16 cellular contexts compared by ENCODE assay signal in the genomic region with DNA sequence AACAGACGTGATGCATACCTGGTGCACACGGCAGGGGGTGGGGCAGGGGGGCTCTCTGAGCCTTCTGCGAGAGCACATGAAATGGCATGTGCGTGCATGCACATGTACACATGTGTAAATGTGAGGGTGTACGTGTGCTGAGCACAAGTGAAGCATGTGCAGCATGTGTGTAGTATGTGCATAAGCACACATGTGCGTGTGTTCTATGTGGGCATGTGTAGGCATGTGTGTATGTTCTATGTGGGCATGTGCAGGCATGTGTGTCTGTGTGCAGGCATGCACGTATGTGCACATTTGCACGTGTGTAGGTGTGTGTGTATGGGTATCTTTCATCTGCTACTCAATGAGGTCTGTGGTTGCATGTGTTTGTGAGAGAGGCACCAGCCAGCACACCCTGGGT.
DNase-seq lines count a peak whose midpoint lies in the region; ATAC-seq, FAIRE-seq and TF ChIP-seq lines count a peak whose summit lies in the region.
"Had no signal": no experiment of that assay in that cellular context is flagged by ENCODE, and none has a peak within 500 bp of the region (broad histone marks: within the 10 kb centered on the region; RNA-seq: fewer than 3 reads in every experiment).

No MANE protein-coding gene starts in this region.

- TF ChIP-seq POLR2A in IMR-90 (IDR thresholded peaks at IDR 0.05; ENCODE audit: low read depth, low read length) = no peak
- TF ChIP-seq POLR2A in H1 (IDR thresholded peaks at IDR 0.05; ENCODE audit: control extremely low read depth in 1 of 2, low read depth in 2 of 2, low read length in 2 of 2) = no peak

- H3K4ac ChIP-seq in IMR-90 (ENCODE audit: low read depth, low read length) (no peak overlapping the region), H1 (replicated peaks; ENCODE audit: insufficient read length, low read depth, low read length) (no peak overlapping the region), neuronal stem cell (ENCODE audit: low read length) (no peak overlapping the region)

- H3K27me3 ChIP-seq in IMR-90 (ENCODE audit: control insufficient read depth, insufficient read depth, low read length) (no peaks in the 10 kb centered on the region), H1 (replicated peaks in 1 of 4; ENCODE audit: control insufficient read depth in 3 of 4, extremely low read depth in 1 of 4, insufficient read depth in 3 of 4, low read length in 3 of 4) (no peaks in the 10 kb centered on the region), neuronal stem cell (ENCODE audit: control insufficient read depth in 3 of 3, insufficient read depth in 3 of 3, low read depth in 1 of 3, low read length in 3 of 3) (no peaks in the 10 kb centered on the region)
- H3K27me3 ChIP-seq: BLaER1 treated with 17β-estradiol and CSF1 and Interleukin-3, amounts not matched to agents 10 nM and 100 nM had no signal

- CTCF ChIA-PET in IMR-90 (lab: Yijun Ruan, JAX) (no interaction called here), H1 (lab: Charles Lee; ENCODE audit: partially characterized antibody) (interaction anchor here (0.8 to 4.2 kb wide), 6 partner anchors 11 to 310 kb away, joined by 4 to 15 read pairs (median 4); no protein-coding TSS in a partner anchor)

- H3K14ac ChIP-seq in IMR-90 (replicated peaks; ENCODE audit: low read depth, low read length) (no peak overlapping the region), H1 (ENCODE audit: insufficient read length) (no peak overlapping the region), neuronal stem cell (ENCODE audit: low read length) (no peak overlapping the region)

- BruUV-seq in IMR-90 (replicated peaks; lab: Mats Ljungman, UMichigan) = no TSS peak

- no peak overlapping the region for H3K56ac ChIP-seq in IMR-90 (ENCODE audit: extremely low read depth, insufficient read depth, low read length)
- no peak overlapping the region for H3K56ac ChIP-seq in H1 (replicated peaks; ENCODE audit: insufficient read length, low read depth, low read length)

- no peak overlapping the region for H4K8ac ChIP-seq in IMR-90 (ENCODE audit: low read depth in 2 of 2, low read length in 2 of 2)
- no peak overlapping the region for H4K8ac ChIP-seq in H1 (ENCODE audit: extremely low read depth, insufficient read depth, low read length)
- H4K8ac ChIP-seq in neuronal stem cell (ENCODE audit: low read depth, low read length) = peak overlapping the region; percentile 66

- H2BK20ac ChIP-seq in IMR-90 (ENCODE audit: low read depth, low read length) = no peak overlapping the region
- H2BK20ac ChIP-seq in H1 (ENCODE audit: low read length) = no peak overlapping the region

- no peaks in the 10 kb centered on the region for H3K4me1 ChIP-seq in IMR-90 (ENCODE audit: control insufficient read depth, insufficient read depth, low read length)
- peaks cover 0 to 2% (median under 1%) of the 10 kb centered on the region in 4 experiments; a peak in 3 of 7 replicates for H3K4me1 ChIP-seq in H1 (replicated peaks in 1 of 4; ENCODE audit: control insufficient read depth in 3 of 4, insufficient read depth in 4 of 4, low read length in 3 of 4)
- H3K4me1 ChIP-seq in neuronal stem cell (ENCODE audit: control insufficient read depth in 2 of 2, insufficient read depth in 1 of 2, low read depth in 1 of 2, low read length in 2 of 2) = peaks cover 0 to 4% of the 10 kb centered on the region in 2 donors

- H3K79me1 ChIP-seq in IMR-90 (ENCODE audit: low read depth in 1 of 2, low read length in 2 of 2) (no peaks in the 10 kb centered on the region), H1 (ENCODE audit: low read depth, low read length) (no peaks in the 10 kb centered on the region), neuronal stem cell (ENCODE audit: low read depth, low read length) (no peaks in the 10 kb centered on the region)

- no peak overlapping the region for H2BK15ac ChIP-seq in IMR-90 (ENCODE audit: low read depth, low read length)
- H2BK15ac ChIP-seq in H1 (ENCODE audit: low read length) = no peak overlapping the region
- no peak overlapping the region for H2BK15ac ChIP-seq in neuronal stem cell (ENCODE audit: low read length)

- H3K9ac ChIP-seq in IMR-90 (ENCODE audit: low read depth, low read length) (no peak overlapping the region), H1 (replicated peaks in 1 of 4; ENCODE audit: extremely low read depth in 1 of 4, low read depth in 3 of 4, low read length in 3 of 4) (no peak overlapping the region), neuronal stem cell (ENCODE audit: low read depth, low read length, poor library complexity) (peak overlapping the region; percentile 25)
- H3K9ac ChIP-seq: BLaER1 treated with 17β-estradiol and CSF1 and Interleukin-3, amounts not matched to agents 10 nM and 100 nM had no signal

- H2BK12ac ChIP-seq in H1 (ENCODE audit: low read depth, low read length) (no peak overlapping the region), neuronal stem cell (ENCODE audit: low read length) (no peak overlapping the region)

- H3K4me3 ChIP-seq in IMR-90 (ENCODE audit: insufficient read depth, low read depth, low read length) (no peak overlapping the region), H1 (ENCODE audit: extremely low read depth in 1 of 4, insufficient read depth in 2 of 4, low read depth in 3 of 4, low read length in 4 of 4) (no peak overlapping the region), neuronal stem cell (ENCODE audit: low read length in 2 of 2) (no peak overlapping the region)
- H3K4me3 ChIP-seq: BLaER1 treated with 17β-estradiol and CSF1 and Interleukin-3, amounts not matched to agents 10 nM and 100 nM had no signal

- H3K18ac ChIP-seq in IMR-90 (ENCODE audit: low read depth, low read length) (no peak overlapping the region), H1 (ENCODE audit: extremely low read depth, low read length) (no peak overlapping the region), neuronal stem cell (ENCODE audit: low read length) (no peak overlapping the region)

- no peak overlapping the region for H3K4me2 ChIP-seq in IMR-90 (ENCODE audit: low read depth, low read length)
- H3K4me2 ChIP-seq in H1 (ENCODE audit: insufficient read depth in 1 of 2, low read depth in 2 of 2, low read length in 2 of 2) = no peak overlapping the region
- H3K4me2 ChIP-seq in neuronal stem cell (ENCODE audit: insufficient read depth, low read length, poor library complexity, severe bottlenecking) = no peak overlapping the region
- H3K4me2 ChIP-seq: BLaER1 treated with 17β-estradiol and CSF1 and Interleukin-3, amounts not matched to agents 10 nM and 100 nM had no signal

- dilution Hi-C loops in IMR-90 (cut with HindIII; ENCODE audit: low sequenced_read_pairs, unreplicated experiment) = no loop called here

- intact Hi-C loops in IMR-90 (cut with micrococcal nuclease) = no loop called here

- TF ChIP-seq EP300 in H1 (IDR thresholded peaks at IDR 0.05; ENCODE audit: borderline replicate concordance in 1 of 2, low read depth in 2 of 2, low read length in 2 of 2) = no peak

- DNase-seq in IMR-90 (no peak), H1 (ENCODE audit: low read depth in 1 of 2, low spot score in 2 of 2) (no peak), neuronal stem cell (ENCODE audit: low spot score) (no peak), urothelium cell line (ENCODE audit: low spot score) (no peak), COLO668 (lab: John Stamatoyannopoulos, UW; ENCODE audit: unreplicated experiment) (no peak)
- no peak for DNase-seq in stimulated activated CD8-positive, alpha-beta memory T cell treated with anti-CD3 and anti-CD28 coated beads, Interleukin-4, amount 100 ng/mL, for 48 hours
- DNase-seq: CD8-positive, alpha-beta memory T cell; HCEC 1CT had no signal

- H4K91ac ChIP-seq in IMR-90 (ENCODE audit: insufficient read depth, low read depth, low read length) (no peak overlapping the region), H1 (replicated peaks; ENCODE audit: insufficient read length, low read length) (peak overlapping the region; percentile 73), neuronal stem cell (ENCODE audit: low read depth, low read length, poor library complexity) (no peak overlapping the region)

- H3K23me2 ChIP-seq in H1 (ENCODE audit: low read depth, low read length) = peaks cover 2% of the 10 kb centered on the region; the same call in 1 of the 2 replicates

- WGBS in IMR-90 (ENCODE audit: extremely low coverage in 2 of 2, insufficient read length in 1 of 2), 2 experiments = 70% methylated on average over 5 of the region's 8 CpGs; no CpG with 5 or more reads in 1 of the 2 experiments
- 97% methylated on average over 8 of the region's 8 CpGs; no CpG with 5 or more reads in 1 of the 2 experiments for WGBS in H1 (ENCODE audit: extremely low coverage in 1 of 2, insufficient coverage in 1 of 2, insufficient read length in 1 of 2, insufficient replicate concordance in 2 of 2, low coverage in 1 of 2, low lambda C conversion rate in 2 of 2, missing lambda C conversion rate in 1 of 2), 2 experiments
- no CpG with 5 or more reads among the region's 8 CpGs for WGBS in neuronal stem cell (ENCODE audit: extremely low coverage in 2 of 2, insufficient read length in 2 of 2, insufficient replicate concordance in 1 of 2), 2 donors

- H2AK9ac ChIP-seq in IMR-90 (replicated peaks; ENCODE audit: low read depth, low read length, poor library complexity) = no peak overlapping the region

- FAIRE-seq in H1 (lab: Jason Lieb, UNC) (no peak), urothelium cell line (lab: Jason Lieb, UNC) (peak; percentile 86)
- FAIRE-seq: D721Med, G401.6, GM12891, GM19239 had no signal

- in situ Hi-C loops in IMR-90 (cut with MboI; ENCODE audit: low sequenced_read_pairs) = no loop called here

- H3K79me2 ChIP-seq in H1 (ENCODE audit: control insufficient read depth in 1 of 2, insufficient read depth in 2 of 2, low read length in 2 of 2) = no peaks in the 10 kb centered on the region

- TF ChIP-seq RAD21 in IMR-90 (IDR thresholded peaks at IDR 0.05; ENCODE audit: low read length) = no peak
- no peak for TF ChIP-seq RAD21 in H1 (IDR thresholded peaks at IDR 0.05 in 1 of 2, conservative IDR thresholded peaks at IDR 0.05 in 1 of 2; ENCODE audit: low read depth in 2 of 2, low read length in 2 of 2)

- H2AK5ac ChIP-seq in IMR-90 (ENCODE audit: low read depth, low read length) (no peak overlapping the region), H1 (ENCODE audit: low read depth, low read length) (no peak overlapping the region), neuronal stem cell (ENCODE audit: low read depth, low read length) (peak overlapping the region; percentile 8)

- no peaks in the 10 kb centered on the region; the same call in 1 of the 2 replicates for H4K20me1 ChIP-seq in IMR-90 (ENCODE audit: insufficient read depth, low read length)
- no peaks in the 10 kb centered on the region for H4K20me1 ChIP-seq in H1 (replicated peaks in 1 of 2; ENCODE audit: control insufficient read depth in 1 of 2, insufficient read depth in 2 of 2, low read length in 2 of 2)
- H4K20me1 ChIP-seq: BLaER1 treated with 17β-estradiol and CSF1 and Interleukin-3, amounts not matched to agents 10 nM and 100 nM had no signal

- H3K36me3 ChIP-seq in IMR-90 (ENCODE audit: control insufficient read depth, insufficient read depth, low read length) (no peaks in the 10 kb centered on the region; the same call in 1 of the 2 replicates), H1 (ENCODE audit: control insufficient read depth in 2 of 4, insufficient read depth in 4 of 4, low read length in 3 of 4) (no peaks in the 10 kb centered on the region), neuronal stem cell (replicated peaks in 1 of 2; ENCODE audit: control insufficient read depth in 2 of 2, insufficient read depth in 2 of 2, low read length in 2 of 2) (no peaks in the 10 kb centered on the region)
- H3K36me3 ChIP-seq: BLaER1 treated with 17β-estradiol and CSF1 and Interleukin-3, amounts not matched to agents 10 nM and 100 nM had no signal

- H2AFZ ChIP-seq in IMR-90 (replicated peaks; ENCODE audit: low read length, poor library complexity) (peak overlapping the region; percentile 39), H1 (ENCODE audit: low read length) (no peak overlapping the region), neuronal stem cell (ENCODE audit: low read length) (no peak overlapping the region)

- no peaks in the 10 kb centered on the region; the same call in 1 of the 2 replicates for H3K9me3 ChIP-seq in IMR-90 (ENCODE audit: control insufficient read depth, insufficient read depth, low read length)
- no peaks in the 10 kb centered on the region for H3K9me3 ChIP-seq in H1 (ENCODE audit: insufficient read depth in 2 of 2, low read depth in 1 of 2, low read length in 1 of 2)
- H3K9me3 ChIP-seq in neuronal stem cell (replicated peaks in 1 of 2; ENCODE audit: control insufficient read depth in 2 of 2, insufficient read depth in 1 of 2, low read depth in 1 of 2, low read length in 2 of 2) = peaks cover 0 to 4% of the 10 kb centered on the region in 2 donors
- H3K9me3 ChIP-seq: Caco-2 had no signal

- no peak for ATAC-seq in IMR-90 (ENCODE audit: low read depth)
- ATAC-seq in HG03175 (IDR thresholded peaks at IDR 0.05; ENCODE audit: unreplicated experiment) = no peak

- POLR2A ChIA-PET in IMR-90 (lab: Charles Lee; ENCODE audit: unreplicated experiment) (no interaction called here), H1 (lab: Charles Lee; ENCODE audit: partially characterized antibody) (interaction anchor here (1.2 to 1.3 kb wide), 2 partner anchors 10 to 21 kb away, joined by 3 read pairs; no protein-coding TSS in a partner anchor)

- no peaks in the 10 kb centered on the region for H3K9me1 ChIP-seq in IMR-90 (ENCODE audit: insufficient read depth, low read length)

- H3K23ac ChIP-seq in IMR-90 (ENCODE audit: low read depth, low read length) (no peak overlapping the region), H1 (ENCODE audit: insufficient read length) (no peak overlapping the region), neuronal stem cell (ENCODE audit: low read depth, low read length, poor library complexity) (peak overlapping the region; percentile 27)

- H3K27ac ChIP-seq in IMR-90 (ENCODE audit: insufficient read depth, low read length) = no peak overlapping the region
- H3K27ac ChIP-seq in H1 (ENCODE audit: low read depth, low read length) = no peak overlapping the region
- no peak overlapping the region for H3K27ac ChIP-seq in neuronal stem cell (replicated peaks; ENCODE audit: low read length)
- H3K27ac ChIP-seq: BLaER1 treated with 17β-estradiol and CSF1 and Interleukin-3, amounts not matched to agents 10 nM and 100 nM; HL-60 had no signal

- H2BK5ac ChIP-seq in IMR-90 (ENCODE audit: low read depth, low read length, poor library complexity, severe bottlenecking) (no peak overlapping the region), H1 (ENCODE audit: low read depth, low read length) (no peak overlapping the region; the same call in 1 of the 2 replicates), neuronal stem cell (ENCODE audit: low read length) (no peak overlapping the region)

- H2BK120ac ChIP-seq in IMR-90 (ENCODE audit: low read depth, low read length) = no peak overlapping the region
- H2BK120ac ChIP-seq in H1 (replicated peaks; ENCODE audit: low read depth, low read length) = no peak overlapping the region
- no peak overlapping the region for H2BK120ac ChIP-seq in neuronal stem cell (ENCODE audit: low read depth, low read length)

- TF ChIP-seq CTCF in IMR-90 (conservative IDR thresholded peaks at IDR 0.05; ENCODE audit: low read depth, low read length) (no peak), H1 (IDR thresholded peaks at IDR 0.05; ENCODE audit: control extremely low read depth in 1 of 3, insufficient read depth in 1 of 3, low read depth in 1 of 3, low read length in 3 of 3) (no peak)

- H4K5ac ChIP-seq in IMR-90 (ENCODE audit: low read depth, low read length) (no peak overlapping the region), H1 (ENCODE audit: insufficient read length, low read depth, low read length) (no peak overlapping the region)
